In the genomic region with DNA sequence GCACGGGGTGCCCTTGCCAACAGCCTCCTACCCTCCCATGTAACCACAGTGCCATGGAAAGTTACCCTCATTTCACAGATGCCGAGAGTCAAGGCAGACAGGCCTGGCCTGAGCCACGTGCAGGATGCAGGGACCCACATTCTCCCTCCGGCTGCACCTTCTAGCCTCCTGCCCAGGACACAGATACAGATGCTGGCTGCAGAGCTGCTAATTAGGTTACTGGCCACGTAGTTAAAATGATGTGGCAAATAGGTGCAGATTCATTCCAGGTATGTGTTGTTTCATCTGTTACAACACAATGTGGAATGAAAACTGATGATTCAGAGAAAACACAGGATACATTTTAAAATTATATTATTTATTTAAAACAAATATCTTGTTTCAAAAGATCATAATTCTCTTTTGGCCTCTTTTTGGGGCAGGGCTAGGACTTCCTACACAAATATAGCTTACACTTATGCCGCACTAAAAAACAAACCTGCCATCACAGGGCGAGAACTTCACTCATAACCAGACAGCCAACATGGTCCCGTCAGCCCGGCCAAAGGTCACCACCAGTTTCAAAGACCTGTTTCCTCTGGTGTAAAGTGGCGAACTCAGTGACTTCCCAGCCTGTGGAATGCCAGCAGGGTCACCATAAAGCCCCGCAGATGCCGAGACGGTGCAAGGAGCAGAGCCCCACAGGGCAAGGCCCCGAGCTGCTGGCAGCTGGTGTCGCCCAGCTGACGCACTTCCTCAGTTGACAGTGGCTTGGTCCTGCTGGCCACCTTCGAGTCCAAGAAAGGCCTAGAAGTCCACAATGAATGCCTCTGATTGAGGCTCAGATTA, we compare ENCODE assay signal across 17 cellular contexts.
A peak's percentile ranks its signal among the peaks of the same experiment; 100 is the strongest.
DNase-seq lines count a peak whose midpoint lies in the region; ATAC-seq, FAIRE-seq and TF ChIP-seq lines count a peak whose summit lies in the region.
"Had no signal": no experiment of that assay in that cellular context is flagged by ENCODE, and none has a peak within 500 bp of the region (broad histone marks: within the 10 kb centered on the region; RNA-seq: fewer than 3 reads in every experiment).

No MANE protein-coding gene starts in this region.

- peaks cover 7% of the 10 kb centered on the region for H4K20me1 ChIP-seq in hepatocyte (ENCODE audit: insufficient read depth, poor library complexity, severe bottlenecking)

- no peaks in the 10 kb centered on the region for H3K9me2 ChIP-seq in hepatocyte (replicated peaks; ENCODE audit: insufficient read depth)

- TF ChIP-seq POLR2A in A549 (IDR thresholded peaks at IDR 0.05; ENCODE audit: low read length): no peak

- no peaks in the 10 kb centered on the region for H3K36me3 ChIP-seq in hepatocyte (replicated peaks; ENCODE audit: insufficient read depth, low read depth)
- H3K36me3 ChIP-seq in parathyroid adenoma (ENCODE audit: control insufficient read depth, insufficient read depth, low read length): no peaks in the 10 kb centered on the region
- H3K36me3 ChIP-seq: gastroesophageal sphincter had no signal

- TF ChIP-seq EP300 in A549 (IDR thresholded peaks at IDR 0.05): no peak

- H3K9me3 ChIP-seq in A549 (no peaks in the 10 kb centered on the region), hepatocyte (ENCODE audit: low read depth) (no peaks in the 10 kb centered on the region), parathyroid adenoma (ENCODE audit: control insufficient read depth, low read length) (no peaks in the 10 kb centered on the region)
- H3K9me3 ChIP-seq: gastroesophageal sphincter had no signal

- H3K4me1 ChIP-seq in A549 (peaks cover 97% of the 10 kb centered on the region), hepatocyte (ENCODE audit: insufficient read depth) (peaks cover 95% of the 10 kb centered on the region), parathyroid adenoma (peaks cover 24% of the 10 kb centered on the region)

- no peak for ATAC-seq in A549
- ATAC-seq in HG02678 (IDR thresholded peaks at IDR 0.05; ENCODE audit: unreplicated experiment): no peak
- ATAC-seq in GM19351 (IDR thresholded peaks at IDR 0.05; ENCODE audit: unreplicated experiment): no peak
- ATAC-seq: activated CD8-positive, alpha-beta T cell treated with anti-CD3 and anti-CD28 coated beads for 36 hours; gastroesophageal sphincter had no signal

- H2AFZ ChIP-seq in hepatocyte: no peak overlapping the region
- peak overlapping the region; percentile 48 for H2AFZ ChIP-seq in parathyroid adenoma

- DNase-seq in A549 (ENCODE audit: low read depth in 1 of 2, low spot score in 1 of 2) (no peak), RWPE1 (ENCODE audit: low spot score) (no peak), hepatocyte (ENCODE audit: low spot score) (no peak), RKO (ENCODE audit: low spot score) (no peak), HCEC 1CT (no peak)
- DNase-seq: activated CD8-positive, alpha-beta T cell treated with anti-CD3 and anti-CD28 coated beads for 36 hours; activated effector memory CD4-positive, alpha-beta T cell treated with Interleukin-2 at 50 U/mL for 16 hours; immature natural killer cell; NCI-H1092; NCI-H2227 treated with DMSO at 0.1 percent for 48 hours; stimulated activated naive CD4-positive, alpha-beta T cell; T1000 had no signal

- H3K4me2 ChIP-seq in A549: peak overlapping the region; percentile 60
- H3K4me2 ChIP-seq in hepatocyte: peak overlapping the region; percentile 17
- H3K4me2 ChIP-seq in parathyroid adenoma (ENCODE audit: low read length): no peak overlapping the region

- CTCF ChIA-PET in A549 (lab: Yijun Ruan, JAX): interaction anchor here (0.6 to 1.3 kb wide), 4 partner anchors 8 to 321 kb away, joined by 3 read pairs; no protein-coding TSS in a partner anchor
- CTCF ChIA-PET in RWPE1 (lab: Yijun Ruan, JAX): interaction anchor here (0.6 to 1.0 kb wide), 2 partner anchors 83 to 280 kb away, joined by 3 to 5 read pairs; a partner anchor contains a TSS

- 69% methylated on average over 11 of the region's 17 CpGs for WGBS in A549 (ENCODE audit: missing lambda C conversion rate)
- WGBS in hepatocyte (ENCODE audit: low lambda C conversion rate, missing lambda C conversion rate): 61% methylated on average over 17 of the region's 17 CpGs

- no peak overlapping the region for H3K9ac ChIP-seq in parathyroid adenoma

- H3K79me2 ChIP-seq in hepatocyte: peaks cover 96% of the 10 kb centered on the region
- peaks cover 14% of the 10 kb centered on the region for H3K79me2 ChIP-seq in parathyroid adenoma

- no peaks in the 10 kb centered on the region for H3K27me3 ChIP-seq in hepatocyte
- H3K27me3 ChIP-seq in parathyroid adenoma (ENCODE audit: control insufficient read depth, insufficient read depth, low read length): no peaks in the 10 kb centered on the region
- H3K27me3 ChIP-seq: gastroesophageal sphincter had no signal

- POLR2A ChIA-PET in A549 (lab: Yijun Ruan, JAX): no interaction called here
- POLR2A ChIA-PET in RWPE1 (lab: Yijun Ruan, JAX; ENCODE audit: low non-redundant PET): no interaction called here

- FAIRE-seq in A549 (lab: Jason Lieb, UNC): no peak

- peak overlapping the region; percentile 31 to 76; a peak in 4 of 6 replicates for H3K27ac ChIP-seq in A549
- H3K27ac ChIP-seq in RWPE1: peak overlapping the region; percentile 24; the same call in 1 of the 2 replicates
- peak overlapping the region; percentile 83 for H3K27ac ChIP-seq in hepatocyte
- peak overlapping the region; percentile 17 for H3K27ac ChIP-seq in parathyroid adenoma
- H3K27ac ChIP-seq: 22Rv1 had no signal

- TF ChIP-seq CTCF in A549 (IDR thresholded peaks at IDR 0.05): no peak
- TF ChIP-seq CTCF in RWPE1 (conservative IDR thresholded peaks at IDR 0.05; ENCODE audit: low read depth): no peak
- no peak for TF ChIP-seq CTCF in hepatocyte (IDR thresholded peaks at IDR 0.05; ENCODE audit: poor library complexity)
- TF ChIP-seq CTCF in parathyroid adenoma (IDR thresholded peaks at IDR 0.05): no peak

- H3K4me3 ChIP-seq in A549 (no peak overlapping the region), hepatocyte (no peak overlapping the region), parathyroid adenoma (ENCODE audit: low read depth, low read length) (no peak overlapping the region)
- H3K4me3 ChIP-seq: gastroesophageal sphincter had no signal

- no peak for TF ChIP-seq RAD21 in A549 (conservative IDR thresholded peaks at IDR 0.05 in 1 of 2, IDR thresholded peaks at IDR 0.05 in 1 of 2)

TF ChIP-seq in A549, 52 proteins besides CTCF, POLR2A, EP300 and RAD21:
- no peak for TF ChIP-seq FOXS1 (CRISPR knock-in tag; IDR thresholded peaks at IDR 0.05)
- no peak for TF ChIP-seq POLR2AphosphoS2 (conservative IDR thresholded peaks at IDR 0.05; ENCODE audit: low read length)
- TF ChIP-seq NPAS2 (CRISPR knock-in tag; IDR thresholded peaks at IDR 0.05; ENCODE audit: borderline replicate concordance): no peak
- TF ChIP-seq GATA3 (IDR thresholded peaks at IDR 0.05; ENCODE audit: borderline replicate concordance): no peak
- peak; percentile 39 for TF ChIP-seq MAFK (IDR thresholded peaks at IDR 0.05; ENCODE audit: partially characterized antibody)
- TF ChIP-seq, protein P1, sequence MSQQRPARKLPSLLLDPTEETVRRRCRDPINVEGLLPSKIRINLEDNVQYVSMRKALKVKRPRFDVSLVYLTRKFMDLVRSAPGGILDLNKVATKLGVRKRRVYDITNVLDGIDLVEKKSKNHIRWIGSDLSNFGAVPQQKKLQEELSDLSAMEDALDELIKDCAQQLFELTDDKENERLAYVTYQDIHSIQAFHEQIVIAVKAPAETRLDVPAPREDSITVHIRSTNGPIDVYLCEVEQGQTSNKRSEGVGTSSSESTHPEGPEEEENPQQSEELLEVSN (IDR thresholded peaks at IDR 0.05; ENCODE audit: borderline replicate concordance, low read depth): no peak
- TF ChIP-seq TP53 (CRISPR knock-in tag; IDR thresholded peaks at IDR 0.05): no peak
- TF ChIP-seq, protein P2, sequence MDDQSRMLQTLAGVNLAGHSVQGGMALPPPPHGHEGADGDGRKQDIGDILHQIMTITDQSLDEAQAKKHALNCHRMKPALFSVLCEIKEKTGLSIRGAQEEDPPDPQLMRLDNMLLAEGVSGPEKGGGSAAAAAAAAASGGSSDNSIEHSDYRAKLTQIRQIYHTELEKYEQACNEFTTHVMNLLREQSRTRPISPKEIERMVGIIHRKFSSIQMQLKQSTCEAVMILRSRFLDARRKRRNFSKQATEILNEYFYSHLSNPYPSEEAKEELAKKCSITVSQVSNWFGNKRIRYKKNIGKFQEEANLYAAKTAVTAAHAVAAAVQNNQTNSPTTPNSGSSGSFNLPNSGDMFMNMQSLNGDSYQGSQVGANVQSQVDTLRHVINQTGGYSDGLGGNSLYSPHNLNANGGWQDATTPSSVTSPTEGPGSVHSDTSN (IDR thresholded peaks at IDR 0.05): no peak
- TF ChIP-seq FOSL2 (IDR thresholded peaks at IDR 0.05): no peak
- no peak for TF ChIP-seq FOSL2 (CRISPR knock-in tag; IDR thresholded peaks at IDR 0.05)
- no peak for TF ChIP-seq JUNB (IDR thresholded peaks at IDR 0.05)
- no peak for TF ChIP-seq PHF8 (IDR thresholded peaks at IDR 0.05; ENCODE audit: borderline replicate concordance, low read depth)
- 0 out of 5 replicates have a peak, but pooled peaks of 1 of the 2 experiments have one; percentile 19 for TF ChIP-seq JUN (IDR thresholded peaks at IDR 0.05)
- TF ChIP-seq HOXB5 (CRISPR knock-in tag; IDR thresholded peaks at IDR 0.05): no peak
- no peak for TF ChIP-seq SMC3 (IDR thresholded peaks at IDR 0.05)
- no peak for TF ChIP-seq ZNF302 (CRISPR knock-in tag; IDR thresholded peaks at IDR 0.05)
- no peak for TF ChIP-seq FOSB (CRISPR knock-in tag; IDR thresholded peaks at IDR 0.05)

Comparison
In these comparisons a context has a peak if more than half of its experiments do, and no peak if none do; other contexts are left out.
1. H3K27ac ChIP-seq: peak in every context shown above with its lines; median percentile 83 in hepatocyte; 54 in A549; 24 in RWPE1; 17 in parathyroid adenoma.